1 cellular context compared by ENCODE assay signal in the genomic region with DNA sequence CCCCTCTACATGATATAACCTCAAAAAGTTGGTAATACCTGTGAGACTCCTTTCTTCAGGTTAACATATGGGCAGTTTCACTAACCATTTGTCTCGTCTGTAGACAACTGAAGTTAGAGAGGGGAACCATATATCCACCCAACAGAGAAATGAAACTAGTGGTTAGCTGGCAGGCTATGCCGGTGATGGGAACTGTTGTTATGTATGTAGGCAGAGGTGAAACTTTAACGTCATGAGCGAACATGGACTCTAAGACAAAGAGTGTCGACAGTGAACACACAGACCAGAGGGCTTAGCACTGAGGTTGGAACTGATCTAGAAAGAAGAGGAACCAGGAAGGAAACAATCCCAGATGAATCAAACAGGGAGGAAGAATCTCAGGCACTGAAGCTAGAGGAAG.
TF ChIP-seq lines count a peak whose summit lies in the region.

No MANE protein-coding gene starts in this region.

TF ChIP-seq in GM23338, 12 proteins besides CTCF, POLR2A, EP300 and RAD21 (continued from another document):
- TF ChIP-seq, protein P1, sequence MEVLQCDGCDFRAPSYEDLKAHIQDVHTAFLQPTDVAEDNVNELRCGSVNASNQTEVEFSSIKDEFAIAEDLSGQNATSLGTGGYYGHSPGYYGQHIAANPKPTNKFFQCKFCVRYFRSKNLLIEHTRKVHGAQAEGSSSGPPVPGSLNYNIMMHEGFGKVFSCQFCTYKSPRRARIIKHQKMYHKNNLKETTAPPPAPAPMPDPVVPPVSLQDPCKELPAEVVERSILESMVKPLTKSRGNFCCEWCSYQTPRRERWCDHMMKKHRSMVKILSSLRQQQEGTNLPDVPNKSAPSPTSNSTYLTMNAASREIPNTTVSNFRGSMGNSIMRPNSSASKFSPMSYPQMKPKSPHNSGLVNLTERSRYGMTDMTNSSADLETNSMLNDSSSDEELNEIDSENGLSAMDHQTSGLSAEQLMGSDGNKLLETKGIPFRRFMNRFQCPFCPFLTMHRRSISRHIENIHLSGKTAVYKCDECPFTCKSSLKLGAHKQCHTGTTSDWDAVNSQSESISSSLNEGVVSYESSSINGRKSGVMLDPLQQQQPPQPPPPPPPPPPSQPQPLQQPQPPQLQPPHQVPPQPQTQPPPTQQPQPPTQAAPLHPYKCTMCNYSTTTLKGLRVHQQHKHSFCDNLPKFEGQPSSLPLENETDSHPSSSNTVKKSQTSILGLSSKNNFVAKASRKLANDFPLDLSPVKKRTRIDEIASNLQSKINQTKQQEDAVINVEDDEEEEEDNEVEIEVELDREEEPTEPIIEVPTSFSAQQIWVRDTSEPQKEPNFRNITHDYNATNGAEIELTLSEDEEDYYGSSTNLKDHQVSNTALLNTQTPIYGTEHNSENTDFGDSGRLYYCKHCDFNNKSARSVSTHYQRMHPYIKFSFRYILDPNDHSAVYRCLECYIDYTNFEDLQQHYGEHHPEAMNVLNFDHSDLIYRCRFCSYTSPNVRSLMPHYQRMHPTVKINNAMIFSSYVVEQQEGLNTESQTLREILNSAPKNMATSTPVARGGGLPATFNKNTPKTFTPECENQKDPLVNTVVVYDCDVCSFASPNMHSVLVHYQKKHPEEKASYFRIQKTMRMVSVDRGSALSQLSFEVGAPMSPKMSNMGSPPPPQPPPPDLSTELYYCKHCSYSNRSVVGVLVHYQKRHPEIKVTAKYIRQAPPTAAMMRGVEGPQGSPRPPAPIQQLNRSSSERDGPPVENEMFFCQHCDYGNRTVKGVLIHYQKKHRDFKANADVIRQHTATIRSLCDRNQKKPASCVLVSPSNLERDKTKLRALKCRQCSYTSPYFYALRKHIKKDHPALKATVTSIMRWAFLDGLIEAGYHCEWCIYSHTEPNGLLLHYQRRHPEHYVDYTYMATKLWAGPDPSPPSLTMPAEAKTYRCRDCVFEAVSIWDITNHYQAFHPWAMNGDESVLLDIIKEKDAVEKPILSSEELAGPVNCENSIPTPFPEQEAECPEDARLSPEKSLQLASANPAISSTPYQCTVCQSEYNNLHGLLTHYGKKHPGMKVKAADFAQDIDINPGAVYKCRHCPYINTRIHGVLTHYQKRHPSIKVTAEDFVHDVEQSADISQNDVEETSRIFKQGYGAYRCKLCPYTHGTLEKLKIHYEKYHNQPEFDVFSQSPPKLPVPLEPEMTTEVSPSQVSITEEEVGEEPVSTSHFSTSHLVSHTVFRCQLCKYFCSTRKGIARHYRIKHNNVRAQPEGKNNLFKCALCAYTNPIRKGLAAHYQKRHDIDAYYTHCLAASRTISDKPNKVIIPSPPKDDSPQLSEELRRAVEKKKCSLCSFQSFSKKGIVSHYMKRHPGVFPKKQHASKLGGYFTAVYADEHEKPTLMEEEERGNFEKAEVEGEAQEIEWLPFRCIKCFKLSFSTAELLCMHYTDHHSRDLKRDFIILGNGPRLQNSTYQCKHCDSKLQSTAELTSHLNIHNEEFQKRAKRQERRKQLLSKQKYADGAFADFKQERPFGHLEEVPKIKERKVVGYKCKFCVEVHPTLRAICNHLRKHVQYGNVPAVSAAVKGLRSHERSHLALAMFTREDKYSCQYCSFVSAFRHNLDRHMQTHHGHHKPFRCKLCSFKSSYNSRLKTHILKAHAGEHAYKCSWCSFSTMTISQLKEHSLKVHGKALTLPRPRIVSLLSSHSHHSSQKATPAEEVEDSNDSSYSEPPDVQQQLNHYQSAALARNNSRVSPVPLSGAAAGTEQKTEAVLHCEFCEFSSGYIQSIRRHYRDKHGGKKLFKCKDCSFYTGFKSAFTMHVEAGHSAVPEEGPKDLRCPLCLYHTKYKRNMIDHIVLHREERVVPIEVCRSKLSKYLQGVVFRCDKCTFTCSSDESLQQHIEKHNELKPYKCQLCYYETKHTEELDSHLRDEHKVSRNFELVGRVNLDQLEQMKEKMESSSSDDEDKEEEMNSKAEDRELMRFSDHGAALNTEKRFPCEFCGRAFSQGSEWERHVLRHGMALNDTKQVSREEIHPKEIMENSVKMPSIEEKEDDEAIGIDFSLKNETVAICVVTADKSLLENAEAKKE (CRISPR knock-in tag; IDR thresholded peaks at IDR 0.05), result no peak
- TF ChIP-seq, protein P2, sequence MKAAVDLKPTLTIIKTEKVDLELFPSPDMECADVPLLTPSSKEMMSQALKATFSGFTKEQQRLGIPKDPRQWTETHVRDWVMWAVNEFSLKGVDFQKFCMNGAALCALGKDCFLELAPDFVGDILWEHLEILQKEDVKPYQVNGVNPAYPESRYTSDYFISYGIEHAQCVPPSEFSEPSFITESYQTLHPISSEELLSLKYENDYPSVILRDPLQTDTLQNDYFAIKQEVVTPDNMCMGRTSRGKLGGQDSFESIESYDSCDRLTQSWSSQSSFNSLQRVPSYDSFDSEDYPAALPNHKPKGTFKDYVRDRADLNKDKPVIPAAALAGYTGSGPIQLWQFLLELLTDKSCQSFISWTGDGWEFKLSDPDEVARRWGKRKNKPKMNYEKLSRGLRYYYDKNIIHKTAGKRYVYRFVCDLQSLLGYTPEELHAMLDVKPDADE (IDR thresholded peaks at IDR 0.05), result no peak
- no peak for TF ChIP-seq NANOG (IDR thresholded peaks at IDR 0.05; ENCODE audit: borderline replicate concordance)
